In genomic region chr6:77930945-77931344, GRCh38 we compare ENCODE assay signal across 23 cellular contexts.
DNase-seq lines count a peak whose midpoint lies in the region; ATAC-seq, FAIRE-seq and TF ChIP-seq lines count a peak whose summit lies in the region.
"Had no signal": no experiment of that assay in that cellular context is flagged by ENCODE, and none has a peak within 500 bp of the region (broad histone marks: within the 10 kb centered on the region; RNA-seq: fewer than 3 reads in every experiment).

No MANE protein-coding gene starts in this region.

- H3K36me3 ChIP-seq in body of pancreas (replicated peaks in 1 of 2; ENCODE audit: insufficient read depth in 1 of 2, low read depth in 2 of 2): no peaks in the 10 kb centered on the region
- no peaks in the 10 kb centered on the region for H3K36me3 ChIP-seq in pancreas
- no peaks in the 10 kb centered on the region for H3K36me3 ChIP-seq in skeletal muscle tissue (ENCODE audit: control insufficient read depth in 3 of 3, insufficient read depth in 3 of 3, low read length in 3 of 3)
- H3K36me3 ChIP-seq: BLaER1 had no signal

- peak; percentile 78 for ATAC-seq in body of pancreas
- ATAC-seq in pancreas: peak; percentile 65 to 88 (median 84)
- ATAC-seq in HG02973 (IDR thresholded peaks at IDR 0.05; ENCODE audit: unreplicated experiment): no peak
- ATAC-seq in HG03442 (IDR thresholded peaks at IDR 0.05; ENCODE audit: unreplicated experiment): no peak
- ATAC-seq: A549; CD8-positive, alpha-beta T cell; GM12878; GM23338; HCT116 had no signal

- H3K4me1 Mint-ChIP-seq in activated naive CD4-positive, alpha-beta T cell treated with anti-CD3 and anti-CD28 coated beads for 36 hours (ENCODE audit: low read depth): no peaks in the 10 kb centered on the region
- H3K4me1 Mint-ChIP-seq: CD4-positive, CD25-positive, alpha-beta regulatory T cell; GM23338; H9 had no signal

- no peaks in the 10 kb centered on the region for H3K36me3 Mint-ChIP-seq in activated naive CD4-positive, alpha-beta T cell treated with anti-CD3 and anti-CD28 coated beads for 36 hours (ENCODE audit: low read depth)
- H3K36me3 Mint-ChIP-seq: CD4-positive, CD25-positive, alpha-beta regulatory T cell; CD8-positive, alpha-beta T cell had no signal

- H3K9me3 Mint-ChIP-seq in activated naive CD4-positive, alpha-beta T cell treated with anti-CD3 and anti-CD28 coated beads for 36 hours: no peaks in the 10 kb centered on the region
- H3K9me3 Mint-ChIP-seq: GM23338, H9 had no signal

- H3K4me1 ChIP-seq in body of pancreas (peaks cover 23% of the 10 kb centered on the region), pancreas (peaks cover 0 to 15% (median 7%) of the 10 kb centered on the region in 3 donors), skeletal muscle tissue (ENCODE audit: control insufficient read depth in 3 of 3, insufficient read depth in 3 of 3, low read length in 3 of 3) (no peaks in the 10 kb centered on the region)
- H3K4me1 ChIP-seq: A549, BLaER1, Caco-2 had no signal

- no peak for TF ChIP-seq POLR2A in body of pancreas (IDR thresholded peaks at IDR 0.05)

- no peak for FAIRE-seq in pancreas (lab: Jason Lieb, UNC)
- FAIRE-seq: A549, G401.6, GM12878 had no signal

- no peak overlapping the region for H3K9ac ChIP-seq in skeletal muscle tissue (ENCODE audit: low read depth in 1 of 3, low read length in 3 of 3)
- H3K9ac ChIP-seq: BLaER1 had no signal

- H3K9me3 ChIP-seq in body of pancreas: no peaks in the 10 kb centered on the region
- H3K9me3 ChIP-seq in pancreas: no peaks in the 10 kb centered on the region
- H3K9me3 ChIP-seq in skeletal muscle tissue (ENCODE audit: control insufficient read depth in 3 of 3, low read length in 3 of 3): no peaks in the 10 kb centered on the region
- H3K9me3 ChIP-seq: A549, BLaER1, Caco-2 had no signal

- CTCF ChIA-PET in activated naive CD4-positive, alpha-beta T cell treated with anti-CD3 and anti-CD28 coated beads for 36 hours (lab: Charles Lee): no interaction called here

- no peak for TF ChIP-seq CTCF in body of pancreas (IDR thresholded peaks at IDR 0.05)
- TF ChIP-seq CTCF in pancreas (IDR thresholded peaks at IDR 0.05): no peak

- DNase-seq in Ammon's horn (ENCODE audit: low spot score): peak; percentile 29
- peak in 1 of 4 donors; percentile 31 for DNase-seq in body of pancreas
- DNase-seq in pancreas: peak in 1 of 6 donors; percentile 5
- DNase-seq in activated naive CD4-positive, alpha-beta T cell treated with anti-CD3 and anti-CD28 coated beads for 36 hours: no peak
- DNase-seq: 8988T; ACHN; AML-193; Caco-2; CD4-positive, CD25-positive, alpha-beta regulatory T cell; CD8-positive, alpha-beta T cell; DMS153; DND-41; H9 had no signal

- H3K4me3 ChIP-seq in body of pancreas: no peak overlapping the region
- no peak overlapping the region for H3K4me3 ChIP-seq in pancreas
- H3K4me3 ChIP-seq in skeletal muscle tissue (ENCODE audit: low read length in 3 of 3): no peak overlapping the region
- H3K4me3 ChIP-seq: A549, BLaER1, GM12878, GM23338 had no signal

- no peak overlapping the region for H3K27ac Mint-ChIP-seq in activated naive CD4-positive, alpha-beta T cell treated with anti-CD3 and anti-CD28 coated beads for 36 hours
- H3K27ac Mint-ChIP-seq: CD4-positive, CD25-positive, alpha-beta regulatory T cell; CD8-positive, alpha-beta T cell; GM23338 had no signal

- H3K27me3 Mint-ChIP-seq in activated naive CD4-positive, alpha-beta T cell treated with anti-CD3 and anti-CD28 coated beads for 36 hours (ENCODE audit: low read depth): no peaks in the 10 kb centered on the region
- H3K27me3 Mint-ChIP-seq: CD4-positive, CD25-positive, alpha-beta regulatory T cell had no signal

- no peaks in the 10 kb centered on the region for H3K27me3 ChIP-seq in body of pancreas
- no peaks in the 10 kb centered on the region for H3K27me3 ChIP-seq in pancreas
- no peaks in the 10 kb centered on the region for H3K27me3 ChIP-seq in skeletal muscle tissue (ENCODE audit: control insufficient read depth in 3 of 3, insufficient read depth in 3 of 3, low read length in 3 of 3)
- H3K27me3 ChIP-seq: BLaER1 had no signal

- no peak overlapping the region for H3K4me3 Mint-ChIP-seq in activated naive CD4-positive, alpha-beta T cell treated with anti-CD3 and anti-CD28 coated beads for 36 hours
- H3K4me3 Mint-ChIP-seq: CD4-positive, CD25-positive, alpha-beta regulatory T cell; CD8-positive, alpha-beta T cell; GM23338; H9 had no signal

- intact Hi-C loops in body of pancreas (cut with DNase I): no loop called here
- intact Hi-C loops in pancreas (cut with DNase I): no loop called here
- intact Hi-C loops in activated naive CD4-positive, alpha-beta T cell treated with anti-CD3 and anti-CD28 coated beads for 36 hours (cut with micrococcal nuclease): no loop called here

- H3K27ac ChIP-seq in body of pancreas (no peak overlapping the region), pancreas (no peak overlapping the region), skeletal muscle tissue (ENCODE audit: low read depth, low read length) (peak overlapping the region; percentile 11)
- H3K27ac ChIP-seq: A549, BLaER1, C4-2B had no signal

Comparison
In these comparisons a context has a peak if more than half of its experiments do, and no peak if none do; other contexts are left out.
1. ATAC-seq: peak in body of pancreas (single experiment) and pancreas (4 of 4); none in HG02973 (single experiment) and HG03442 (single experiment).